ENCODE assay signal across 13 cellular contexts in the genomic region with DNA sequence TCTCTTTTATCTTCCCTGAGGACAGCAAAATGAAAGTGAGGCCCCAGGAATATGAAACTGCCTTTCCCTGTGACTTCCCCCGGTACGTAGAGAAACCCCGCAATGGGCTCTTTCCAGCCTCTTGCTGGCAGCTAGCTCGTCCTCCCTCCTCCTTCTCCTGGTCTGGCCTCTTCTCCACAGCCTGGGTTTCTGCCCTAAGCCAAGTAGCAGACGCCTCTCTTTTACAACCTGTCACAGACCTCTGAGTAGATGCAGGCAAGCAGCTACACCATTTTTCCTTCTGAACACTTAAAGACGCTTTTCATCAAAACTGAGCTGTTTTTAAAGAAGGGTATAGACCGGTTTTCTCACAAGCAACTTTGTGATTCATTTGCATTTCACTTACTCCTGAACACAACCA. TPM values are rescaled to one million over a fixed set of nuclear protein-coding genes. Genes with fewer than 3 reads are reported as not detected.
"Had no signal": no experiment of that assay in that cellular context is flagged by ENCODE, and none has a peak within 500 bp of the region (broad histone marks: within the 10 kb centered on the region; RNA-seq: fewer than 3 reads in every experiment).

No MANE protein-coding gene starts in this region.

- ATAC-seq: activated CD4-positive, CD25-positive, alpha-beta regulatory T cell treated with anti-CD3 and anti-CD28 coated beads, Interleukin-2, amount 50 U/mL, for 24 hours; activated CD8-positive, alpha-beta memory T cell treated with anti-CD3 and anti-CD28 coated beads, Interleukin-2, amount 10 ng/mL, durations not matched to agents 7 days and 5 days; body of pancreas; foreskin keratinocyte; natural killer cell; psoas muscle had no signal

- H3K9me3 ChIP-seq: body of pancreas, tibial artery had no signal

- H3K4me1 ChIP-seq: body of pancreas, foreskin keratinocyte, psoas muscle had no signal

- H3K36me3 ChIP-seq: tibial artery had no signal

- H3K27ac ChIP-seq: body of pancreas, foreskin keratinocyte, psoas muscle, skin epidermis had no signal

- H3K4me3 ChIP-seq: body of pancreas, psoas muscle, skin epidermis, tibial artery had no signal

- H3K27me3 ChIP-seq: body of pancreas, heart left ventricle, tibial artery had no signal

- FAIRE-seq: keratinocyte had no signal

- DNase-seq: activated CD4-positive, alpha-beta T cell treated with anti-CD3 and anti-CD28 coated beads, Interleukin-2, amount 50 U/mL, for 48 hours; activated CD8-positive, alpha-beta memory T cell treated with anti-CD3 and anti-CD28 coated beads, Interleukin-2, amount 10 ng/mL, durations not matched to agents 7 days and 5 days; activated effector memory CD4-positive, alpha-beta T cell treated with Interleukin-2 at 50 U/mL for 16 hours; activated T-cell treated with anti-CD3 and anti-CD28 coated beads, Interleukin-2, amount 50 U/mL, for 24 hours; body of pancreas; foreskin keratinocyte; heart left ventricle; natural killer cell; tibial artery had no signal

RNA-seq across cellular contexts. Expression of gene ADAMTSL3, which starts 31.9 kb away (rescaled TPM):
- total RNA-seq: activated CD8-positive, alpha-beta memory T cell treated with anti-CD3 and anti-CD28 coated beads, Interleukin-2, amount 10 ng/mL, durations not matched to agents 7 days and 5 days; foreskin keratinocyte had no signal
